18 cellular contexts compared by ENCODE assay signal in genomic region chr2:57848723-57849122, GRCh38.
DNase-seq lines count a peak whose midpoint lies in the region; ATAC-seq, FAIRE-seq and TF ChIP-seq lines count a peak whose summit lies in the region.
"Had no signal": no experiment of that assay in that cellular context is flagged by ENCODE, and none has a peak within 500 bp of the region (broad histone marks: within the 10 kb centered on the region; RNA-seq: fewer than 3 reads in every experiment).

No MANE protein-coding gene starts in this region.

- peak; percentile 39 for DNase-seq in kidney
- DNase-seq in lower lobe of right lung, result peak; percentile 25
- peak; percentile 76 for DNase-seq in osteocyte (ENCODE audit: extremely low spot score, unreplicated experiment)
- DNase-seq in urothelium cell line (ENCODE audit: low spot score), result no peak
- DNase-seq in NCI-H2171 treated with DMSO at 0.1 percent for 48 hours (lab: John Stamatoyannopoulos, UW), result no peak
- DNase-seq: C1 segment of cervical spinal cord; Caco-2; CD4-positive, CD25-positive, alpha-beta regulatory T cell; CD8-positive, alpha-beta T cell; DMS79; EL; GDM1; H9 had no signal

- H3K27ac Mint-ChIP-seq in osteocyte (ENCODE audit: unreplicated experiment), result no peak overlapping the region
- H3K27ac Mint-ChIP-seq: CD4-positive, CD25-positive, alpha-beta regulatory T cell; CD8-positive, alpha-beta T cell; GM23338; H9 had no signal

- H3K4me3 ChIP-seq in kidney (ENCODE audit: low read length in 2 of 2) (no peak overlapping the region), lower lobe of right lung (no peak overlapping the region)
- H3K4me3 ChIP-seq: GM12878, GM23338 had no signal

- intact Hi-C loops in kidney (cut with DNase I) (no loop called here), lower lobe of right lung (cut with DNase I) (no loop called here)

- H3K9me3 ChIP-seq in kidney (ENCODE audit: control insufficient read depth in 1 of 2, low read length in 2 of 2), result no peaks in the 10 kb centered on the region
- no peaks in the 10 kb centered on the region for H3K9me3 ChIP-seq in lower lobe of right lung
- H3K9me3 ChIP-seq: Caco-2 had no signal

- H3K36me3 ChIP-seq in kidney (ENCODE audit: control insufficient read depth in 1 of 2, insufficient read depth in 2 of 2, low read length in 2 of 2), result no peaks in the 10 kb centered on the region
- no peaks in the 10 kb centered on the region for H3K36me3 ChIP-seq in lower lobe of right lung

- no peak overlapping the region for H3K9ac ChIP-seq in kidney (ENCODE audit: low read length in 2 of 2)

- FAIRE-seq in kidney (lab: Jason Lieb, UNC) (no peak), urothelium cell line (lab: Jason Lieb, UNC) (peak; percentile 27)
- FAIRE-seq: GM12878, GM18507 had no signal

- TF ChIP-seq CTCF in kidney (IDR thresholded peaks at IDR 0.05; ENCODE audit: borderline replicate concordance, extremely low read depth, insufficient read depth) (no peak), lower lobe of right lung (IDR thresholded peaks at IDR 0.05) (no peak), osteocyte (IDR thresholded peaks at IDR 0.05) (no peak)

- no peaks in the 10 kb centered on the region for H3K36me3 Mint-ChIP-seq in osteocyte (ENCODE audit: unreplicated experiment)
- H3K36me3 Mint-ChIP-seq: CD4-positive, CD25-positive, alpha-beta regulatory T cell; CD8-positive, alpha-beta T cell had no signal

- H3K27me3 ChIP-seq in lower lobe of right lung (ENCODE audit: low read depth), result no peaks in the 10 kb centered on the region

- no peaks in the 10 kb centered on the region for H3K4me1 ChIP-seq in kidney (ENCODE audit: control insufficient read depth in 1 of 2, insufficient read depth in 1 of 2, low read depth in 1 of 2, low read length in 2 of 2)
- no peaks in the 10 kb centered on the region for H3K4me1 ChIP-seq in lower lobe of right lung
- H3K4me1 ChIP-seq: Caco-2 had no signal

- H3K4me3 Mint-ChIP-seq in osteocyte (ENCODE audit: unreplicated experiment), result no peak overlapping the region
- H3K4me3 Mint-ChIP-seq: CD4-positive, CD25-positive, alpha-beta regulatory T cell; CD8-positive, alpha-beta T cell; GM23338; H9 had no signal

- ATAC-seq in lower lobe of right lung (no peak), HG03432 (IDR thresholded peaks at IDR 0.05; ENCODE audit: unreplicated experiment) (no peak)
- ATAC-seq: CD8-positive, alpha-beta T cell; GM12878; GM23338; HCT116 had no signal

- peaks cover 15% of the 10 kb centered on the region for H3K27me3 Mint-ChIP-seq in osteocyte (ENCODE audit: unreplicated experiment)
- H3K27me3 Mint-ChIP-seq: CD4-positive, CD25-positive, alpha-beta regulatory T cell had no signal

- H3K4me1 Mint-ChIP-seq in osteocyte (ENCODE audit: unreplicated experiment), result no peaks in the 10 kb centered on the region
- H3K4me1 Mint-ChIP-seq: CD4-positive, CD25-positive, alpha-beta regulatory T cell; GM23338; H9 had no signal

- H3K9me3 Mint-ChIP-seq in osteocyte (ENCODE audit: unreplicated experiment), result peaks cover 3% of the 10 kb centered on the region
- H3K9me3 Mint-ChIP-seq: GM23338 had no signal

- H3K27ac ChIP-seq in kidney (ENCODE audit: low read depth in 2 of 2, low read length in 2 of 2), result no peak overlapping the region
- H3K27ac ChIP-seq in lower lobe of right lung, result no peak overlapping the region

Comparison
In these comparisons a context has a peak if more than half of its experiments do, and no peak if none do; other contexts are left out.
1. DNase-seq: peak in kidney (single experiment), lower lobe of right lung (single experiment) and osteocyte (single experiment); none in urothelium cell line (single experiment) and NCI-H2171 treated with DMSO at 0.1 percent for 48 hours (single experiment).